ENCODE assay signal across 1 cellular context in the genomic region with DNA sequence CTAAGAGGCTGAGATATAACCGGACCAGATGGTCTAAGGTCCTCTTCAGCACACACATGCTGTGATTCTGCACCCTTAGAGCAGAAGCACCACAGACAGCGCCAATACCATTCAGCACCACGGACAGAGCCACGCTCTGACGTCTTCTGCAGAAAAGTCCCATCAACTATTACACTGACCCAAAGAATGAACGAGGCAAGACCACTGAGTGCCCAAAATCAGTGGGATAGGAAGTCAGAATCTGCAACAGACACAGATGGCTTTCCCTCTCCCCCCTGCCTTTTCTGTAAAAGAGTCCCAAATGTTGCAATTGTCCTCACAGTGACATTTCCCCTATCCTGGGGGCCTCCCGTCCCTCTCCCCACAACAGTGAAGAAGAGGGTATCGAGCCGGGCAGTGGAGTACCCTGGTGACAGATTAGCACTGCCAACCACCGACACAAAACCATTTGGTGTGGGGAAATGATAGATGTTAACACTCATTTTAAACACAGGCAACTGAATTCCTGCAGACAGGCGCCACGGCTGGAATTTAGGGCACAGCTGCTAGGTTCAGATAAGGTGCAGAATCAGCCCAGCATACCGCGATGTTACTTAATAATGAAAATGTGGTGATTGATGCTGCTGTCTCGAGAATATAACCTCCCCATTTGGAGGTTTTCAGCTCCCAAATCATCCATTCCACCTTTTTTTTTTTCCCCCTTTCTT.
A peak's percentile ranks its signal among the peaks of the same experiment; 100 is the strongest.
TF ChIP-seq lines count a peak whose summit lies in the region.

No MANE protein-coding gene starts in this region.

TF ChIP-seq in HepG2, 621 proteins besides CTCF, POLR2A, EP300 and RAD21 (continued from another document and continues in another):
- TF ChIP-seq, protein P1, sequence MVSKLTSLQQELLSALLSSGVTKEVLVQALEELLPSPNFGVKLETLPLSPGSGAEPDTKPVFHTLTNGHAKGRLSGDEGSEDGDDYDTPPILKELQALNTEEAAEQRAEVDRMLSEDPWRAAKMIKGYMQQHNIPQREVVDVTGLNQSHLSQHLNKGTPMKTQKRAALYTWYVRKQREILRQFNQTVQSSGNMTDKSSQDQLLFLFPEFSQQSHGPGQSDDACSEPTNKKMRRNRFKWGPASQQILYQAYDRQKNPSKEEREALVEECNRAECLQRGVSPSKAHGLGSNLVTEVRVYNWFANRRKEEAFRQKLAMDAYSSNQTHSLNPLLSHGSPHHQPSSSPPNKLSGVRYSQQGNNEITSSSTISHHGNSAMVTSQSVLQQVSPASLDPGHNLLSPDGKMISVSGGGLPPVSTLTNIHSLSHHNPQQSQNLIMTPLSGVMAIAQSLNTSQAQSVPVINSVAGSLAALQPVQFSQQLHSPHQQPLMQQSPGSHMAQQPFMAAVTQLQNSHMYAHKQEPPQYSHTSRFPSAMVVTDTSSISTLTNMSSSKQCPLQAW (CRISPR knock-in tag; IDR thresholded peaks at IDR 0.05) = peak; percentile 53; the same call in 1 of the 2 replicates
- TF ChIP-seq, protein P2, sequence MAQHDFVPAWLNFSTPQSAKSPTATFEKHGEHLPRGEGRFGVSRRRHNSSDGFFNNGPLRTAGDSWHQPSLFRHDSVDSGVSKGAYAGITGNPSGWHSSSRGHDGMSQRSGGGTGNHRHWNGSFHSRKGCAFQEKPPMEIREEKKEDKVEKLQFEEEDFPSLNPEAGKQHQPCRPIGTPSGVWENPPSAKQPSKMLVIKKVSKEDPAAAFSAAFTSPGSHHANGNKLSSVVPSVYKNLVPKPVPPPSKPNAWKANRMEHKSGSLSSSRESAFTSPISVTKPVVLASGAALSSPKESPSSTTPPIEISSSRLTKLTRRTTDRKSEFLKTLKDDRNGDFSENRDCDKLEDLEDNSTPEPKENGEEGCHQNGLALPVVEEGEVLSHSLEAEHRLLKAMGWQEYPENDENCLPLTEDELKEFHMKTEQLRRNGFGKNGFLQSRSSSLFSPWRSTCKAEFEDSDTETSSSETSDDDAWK (CRISPR knock-in tag; IDR thresholded peaks at IDR 0.05) = no peak
- TF ChIP-seq, protein P3, sequence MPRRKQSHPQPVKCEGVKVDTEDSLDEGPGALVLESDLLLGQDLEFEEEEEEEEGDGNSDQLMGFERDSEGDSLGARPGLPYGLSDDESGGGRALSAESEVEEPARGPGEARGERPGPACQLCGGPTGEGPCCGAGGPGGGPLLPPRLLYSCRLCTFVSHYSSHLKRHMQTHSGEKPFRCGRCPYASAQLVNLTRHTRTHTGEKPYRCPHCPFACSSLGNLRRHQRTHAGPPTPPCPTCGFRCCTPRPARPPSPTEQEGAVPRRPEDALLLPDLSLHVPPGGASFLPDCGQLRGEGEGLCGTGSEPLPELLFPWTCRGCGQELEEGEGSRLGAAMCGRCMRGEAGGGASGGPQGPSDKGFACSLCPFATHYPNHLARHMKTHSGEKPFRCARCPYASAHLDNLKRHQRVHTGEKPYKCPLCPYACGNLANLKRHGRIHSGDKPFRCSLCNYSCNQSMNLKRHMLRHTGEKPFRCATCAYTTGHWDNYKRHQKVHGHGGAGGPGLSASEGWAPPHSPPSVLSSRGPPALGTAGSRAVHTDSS (CRISPR knock-in tag; conservative IDR thresholded peaks at IDR 0.05) = no peak
- TF ChIP-seq ZNF547 (CRISPR knock-in tag; IDR thresholded peaks at IDR 0.05) (peak; percentile 98), NCOA1 (CRISPR knock-in tag; IDR thresholded peaks at IDR 0.05) (peak; percentile 97), ZNF605 (CRISPR knock-in tag; IDR thresholded peaks at IDR 0.05) (peak; percentile 99), NCOA2 (CRISPR knock-in tag; IDR thresholded peaks at IDR 0.05) (peak; percentile 94), ZNF891 (CRISPR knock-in tag; IDR thresholded peaks at IDR 0.05) (peak; percentile 98; the same call in 1 of the 2 replicates), ZNF75D (CRISPR knock-in tag; IDR thresholded peaks at IDR 0.05; ENCODE audit: borderline replicate concordance) (peak; percentile 99), ZNF879 (CRISPR knock-in tag; IDR thresholded peaks at IDR 0.05) (peak; percentile 99), ZSCAN21 (CRISPR knock-in tag; IDR thresholded peaks at IDR 0.05; ENCODE audit: borderline replicate concordance) (peak; percentile 99), STAG1 (CRISPR knock-in tag; IDR thresholded peaks at IDR 0.05) (peak; percentile 45; the same call in 1 of the 2 replicates), ZNF30 (CRISPR knock-in tag; IDR thresholded peaks at IDR 0.05) (peak; percentile 99), SOX6 (IDR thresholded peaks at IDR 0.05) (no peak), SOX6 (CRISPR knock-in tag; IDR thresholded peaks at IDR 0.05) (peak; percentile 55), SRSF4 (IDR thresholded peaks at IDR 0.05; ENCODE audit: low read depth, low read length, poor library complexity, severe bottlenecking) (no peak), KAT2B (IDR thresholded peaks at IDR 0.05; ENCODE audit: borderline replicate concordance, low read depth, low read length) (no peak), NFYC (CRISPR knock-in tag; IDR thresholded peaks at IDR 0.05) (peak; percentile 72), ZNF292 (CRISPR knock-in tag; IDR thresholded peaks at IDR 0.05; ENCODE audit: borderline replicate concordance, low read depth) (peak; percentile 35; the same call in 1 of the 2 replicates), TRIM24 (CRISPR knock-in tag; IDR thresholded peaks at IDR 0.05) (no peak), REPIN1 (CRISPR knock-in tag; IDR thresholded peaks at IDR 0.05; ENCODE audit: borderline replicate concordance, low read depth) (peak; percentile 99), ZNF256 (CRISPR knock-in tag; conservative IDR thresholded peaks at IDR 0.05) (peak; percentile 100), ZNF773 (CRISPR knock-in tag; IDR thresholded peaks at IDR 0.05; ENCODE audit: borderline replicate concordance) (peak; percentile 100), ATRX (CRISPR knock-in tag; IDR thresholded peaks at IDR 0.05; ENCODE audit: borderline replicate concordance) (peak; percentile 98), KLF16 (CRISPR knock-in tag; IDR thresholded peaks at IDR 0.05) (peak; percentile 96 to 100; a peak in 3 of 4 replicates), ZFY (CRISPR knock-in tag; IDR thresholded peaks at IDR 0.05) (peak; percentile 85), ZNF264 (CRISPR knock-in tag; IDR thresholded peaks at IDR 0.05) (peak; percentile 99), RBM22 (optimal IDR thresholded peaks at IDR 0.05; ENCODE audit: low read length) (no peak)
- TF ChIP-seq, protein P4, sequence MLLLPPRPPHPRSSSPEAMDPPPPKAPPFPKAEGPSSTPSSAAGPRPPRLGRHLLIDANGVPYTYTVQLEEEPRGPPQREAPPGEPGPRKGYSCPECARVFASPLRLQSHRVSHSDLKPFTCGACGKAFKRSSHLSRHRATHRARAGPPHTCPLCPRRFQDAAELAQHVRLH (CRISPR knock-in tag; IDR thresholded peaks at IDR 0.05; ENCODE audit: borderline replicate concordance, low read depth) = peak; percentile 100
- TF ChIP-seq, protein P5, sequence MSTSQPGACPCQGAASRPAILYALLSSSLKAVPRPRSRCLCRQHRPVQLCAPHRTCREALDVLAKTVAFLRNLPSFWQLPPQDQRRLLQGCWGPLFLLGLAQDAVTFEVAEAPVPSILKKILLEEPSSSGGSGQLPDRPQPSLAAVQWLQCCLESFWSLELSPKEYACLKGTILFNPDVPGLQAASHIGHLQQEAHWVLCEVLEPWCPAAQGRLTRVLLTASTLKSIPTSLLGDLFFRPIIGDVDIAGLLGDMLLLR (CRISPR knock-in tag; IDR thresholded peaks at IDR 0.05) = peak; percentile 98
- TF ChIP-seq, protein P6, sequence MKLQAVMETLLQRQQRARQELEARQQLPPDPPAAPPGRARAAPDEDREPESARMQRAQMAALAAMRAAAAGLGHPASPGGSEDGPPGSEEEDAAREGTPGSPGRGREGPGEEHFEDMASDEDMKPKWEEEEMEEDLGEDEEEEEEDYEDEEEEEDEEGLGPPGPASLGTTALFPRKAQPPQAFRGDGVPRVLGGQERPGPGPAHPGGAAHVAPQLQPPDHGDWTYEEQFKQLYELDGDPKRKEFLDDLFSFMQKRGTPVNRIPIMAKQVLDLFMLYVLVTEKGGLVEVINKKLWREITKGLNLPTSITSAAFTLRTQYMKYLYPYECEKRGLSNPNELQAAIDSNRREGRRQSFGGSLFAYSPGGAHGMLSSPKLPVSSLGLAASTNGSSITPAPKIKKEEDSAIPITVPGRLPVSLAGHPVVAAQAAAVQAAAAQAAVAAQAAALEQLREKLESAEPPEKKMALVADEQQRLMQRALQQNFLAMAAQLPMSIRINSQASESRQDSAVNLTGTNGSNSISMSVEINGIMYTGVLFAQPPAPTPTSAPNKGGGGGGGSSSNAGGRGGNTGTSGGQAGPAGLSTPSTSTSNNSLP (IDR thresholded peaks at IDR 0.05; ENCODE audit: low read depth, low read length) = no peak
- TF ChIP-seq, protein P7, sequence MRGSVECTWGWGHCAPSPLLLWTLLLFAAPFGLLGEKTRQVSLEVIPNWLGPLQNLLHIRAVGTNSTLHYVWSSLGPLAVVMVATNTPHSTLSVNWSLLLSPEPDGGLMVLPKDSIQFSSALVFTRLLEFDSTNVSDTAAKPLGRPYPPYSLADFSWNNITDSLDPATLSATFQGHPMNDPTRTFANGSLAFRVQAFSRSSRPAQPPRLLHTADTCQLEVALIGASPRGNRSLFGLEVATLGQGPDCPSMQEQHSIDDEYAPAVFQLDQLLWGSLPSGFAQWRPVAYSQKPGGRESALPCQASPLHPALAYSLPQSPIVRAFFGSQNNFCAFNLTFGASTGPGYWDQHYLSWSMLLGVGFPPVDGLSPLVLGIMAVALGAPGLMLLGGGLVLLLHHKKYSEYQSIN (CRISPR knock-in tag; IDR thresholded peaks at IDR 0.05; ENCODE audit: borderline replicate concordance) = peak; percentile 98
- TF ChIP-seq, protein P8, sequence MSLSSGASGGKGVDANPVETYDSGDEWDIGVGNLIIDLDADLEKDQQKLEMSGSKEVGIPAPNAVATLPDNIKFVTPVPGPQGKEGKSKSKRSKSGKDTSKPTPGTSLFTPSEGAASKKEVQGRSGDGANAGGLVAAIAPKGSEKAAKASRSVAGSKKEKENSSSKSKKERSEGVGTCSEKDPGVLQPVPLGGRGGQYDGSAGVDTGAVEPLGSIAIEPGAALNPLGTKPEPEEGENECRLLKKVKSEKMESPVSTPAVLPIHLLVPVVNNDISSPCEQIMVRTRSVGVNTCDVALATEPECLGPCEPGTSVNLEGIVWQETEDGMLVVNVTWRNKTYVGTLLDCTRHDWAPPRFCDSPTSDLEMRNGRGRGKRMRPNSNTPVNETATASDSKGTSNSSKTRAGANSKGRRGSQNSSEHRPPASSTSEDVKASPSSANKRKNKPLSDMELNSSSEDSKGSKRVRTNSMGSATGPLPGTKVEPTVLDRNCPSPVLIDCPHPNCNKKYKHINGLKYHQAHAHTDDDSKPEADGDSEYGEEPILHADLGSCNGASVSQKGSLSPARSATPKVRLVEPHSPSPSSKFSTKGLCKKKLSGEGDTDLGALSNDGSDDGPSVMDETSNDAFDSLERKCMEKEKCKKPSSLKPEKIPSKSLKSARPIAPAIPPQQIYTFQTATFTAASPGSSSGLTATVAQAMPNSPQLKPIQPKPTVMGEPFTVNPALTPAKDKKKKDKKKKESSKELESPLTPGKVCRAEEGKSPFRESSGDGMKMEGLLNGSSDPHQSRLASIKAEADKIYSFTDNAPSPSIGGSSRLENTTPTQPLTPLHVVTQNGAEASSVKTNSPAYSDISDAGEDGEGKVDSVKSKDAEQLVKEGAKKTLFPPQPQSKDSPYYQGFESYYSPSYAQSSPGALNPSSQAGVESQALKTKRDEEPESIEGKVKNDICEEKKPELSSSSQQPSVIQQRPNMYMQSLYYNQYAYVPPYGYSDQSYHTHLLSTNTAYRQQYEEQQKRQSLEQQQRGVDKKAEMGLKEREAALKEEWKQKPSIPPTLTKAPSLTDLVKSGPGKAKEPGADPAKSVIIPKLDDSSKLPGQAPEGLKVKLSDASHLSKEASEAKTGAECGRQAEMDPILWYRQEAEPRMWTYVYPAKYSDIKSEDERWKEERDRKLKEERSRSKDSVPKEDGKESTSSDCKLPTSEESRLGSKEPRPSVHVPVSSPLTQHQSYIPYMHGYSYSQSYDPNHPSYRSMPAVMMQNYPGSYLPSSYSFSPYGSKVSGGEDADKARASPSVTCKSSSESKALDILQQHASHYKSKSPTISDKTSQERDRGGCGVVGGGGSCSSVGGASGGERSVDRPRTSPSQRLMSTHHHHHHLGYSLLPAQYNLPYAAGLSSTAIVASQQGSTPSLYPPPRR (CRISPR knock-in tag; IDR thresholded peaks at IDR 0.05; ENCODE audit: borderline replicate concordance) = no peak; the same call in 1 of the 2 replicates
- TF ChIP-seq, protein P9, sequence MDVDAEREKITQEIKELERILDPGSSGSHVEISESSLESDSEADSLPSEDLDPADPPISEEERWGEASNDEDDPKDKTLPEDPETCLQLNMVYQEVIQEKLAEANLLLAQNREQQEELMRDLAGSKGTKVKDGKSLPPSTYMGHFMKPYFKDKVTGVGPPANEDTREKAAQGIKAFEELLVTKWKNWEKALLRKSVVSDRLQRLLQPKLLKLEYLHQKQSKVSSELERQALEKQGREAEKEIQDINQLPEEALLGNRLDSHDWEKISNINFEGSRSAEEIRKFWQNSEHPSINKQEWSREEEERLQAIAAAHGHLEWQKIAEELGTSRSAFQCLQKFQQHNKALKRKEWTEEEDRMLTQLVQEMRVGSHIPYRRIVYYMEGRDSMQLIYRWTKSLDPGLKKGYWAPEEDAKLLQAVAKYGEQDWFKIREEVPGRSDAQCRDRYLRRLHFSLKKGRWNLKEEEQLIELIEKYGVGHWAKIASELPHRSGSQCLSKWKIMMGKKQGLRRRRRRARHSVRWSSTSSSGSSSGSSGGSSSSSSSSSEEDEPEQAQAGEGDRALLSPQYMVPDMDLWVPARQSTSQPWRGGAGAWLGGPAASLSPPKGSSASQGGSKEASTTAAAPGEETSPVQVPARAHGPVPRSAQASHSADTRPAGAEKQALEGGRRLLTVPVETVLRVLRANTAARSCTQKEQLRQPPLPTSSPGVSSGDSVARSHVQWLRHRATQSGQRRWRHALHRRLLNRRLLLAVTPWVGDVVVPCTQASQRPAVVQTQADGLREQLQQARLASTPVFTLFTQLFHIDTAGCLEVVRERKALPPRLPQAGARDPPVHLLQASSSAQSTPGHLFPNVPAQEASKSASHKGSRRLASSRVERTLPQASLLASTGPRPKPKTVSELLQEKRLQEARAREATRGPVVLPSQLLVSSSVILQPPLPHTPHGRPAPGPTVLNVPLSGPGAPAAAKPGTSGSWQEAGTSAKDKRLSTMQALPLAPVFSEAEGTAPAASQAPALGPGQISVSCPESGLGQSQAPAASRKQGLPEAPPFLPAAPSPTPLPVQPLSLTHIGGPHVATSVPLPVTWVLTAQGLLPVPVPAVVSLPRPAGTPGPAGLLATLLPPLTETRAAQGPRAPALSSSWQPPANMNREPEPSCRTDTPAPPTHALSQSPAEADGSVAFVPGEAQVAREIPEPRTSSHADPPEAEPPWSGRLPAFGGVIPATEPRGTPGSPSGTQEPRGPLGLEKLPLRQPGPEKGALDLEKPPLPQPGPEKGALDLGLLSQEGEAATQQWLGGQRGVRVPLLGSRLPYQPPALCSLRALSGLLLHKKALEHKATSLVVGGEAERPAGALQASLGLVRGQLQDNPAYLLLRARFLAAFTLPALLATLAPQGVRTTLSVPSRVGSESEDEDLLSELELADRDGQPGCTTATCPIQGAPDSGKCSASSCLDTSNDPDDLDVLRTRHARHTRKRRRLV (CRISPR knock-in tag; IDR thresholded peaks at IDR 0.05) = peak; percentile 96
